24 cellular contexts compared by ENCODE assay signal in the genomic region with DNA sequence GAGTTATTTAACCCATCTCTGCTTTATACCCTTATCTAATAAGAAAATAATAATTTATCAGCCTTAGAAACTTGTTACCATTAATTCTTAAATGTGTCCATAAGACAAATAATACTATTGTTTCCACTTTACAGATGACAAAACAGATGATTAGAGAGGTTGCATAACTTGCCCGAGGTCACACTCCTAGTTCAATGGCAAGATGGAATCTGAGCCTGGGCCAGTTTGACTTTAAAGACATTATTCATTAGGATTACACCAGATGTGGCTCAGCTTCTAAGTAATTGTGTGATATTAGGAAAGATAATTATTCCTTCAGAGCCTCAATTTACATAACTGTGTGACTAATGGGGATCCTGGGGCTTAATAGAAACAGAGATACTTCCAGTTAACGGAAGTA. TPM values are rescaled to one million over a fixed set of nuclear protein-coding genes. Genes with fewer than 3 reads are reported as not detected.
"Had no signal": no experiment of that assay in that cellular context is flagged by ENCODE, and none has a peak within 500 bp of the region (broad histone marks: within the 10 kb centered on the region; RNA-seq: fewer than 3 reads in every experiment).

No MANE protein-coding gene starts in this region.

- H3K27me3 ChIP-seq: hepatocyte, ovary, right atrium auricular region, right lobe of liver, spleen, suprapubic skin, tibial artery, uterus had no signal

- H3K4me1 ChIP-seq: lower lobe of right lung, right atrium auricular region, right lobe of liver, spleen, suprapubic skin, tibial artery, uterus had no signal

- H3K79me2 ChIP-seq: hepatocyte had no signal

- H3K4me3 ChIP-seq: hepatocyte, lower lobe of right lung, mucosa of descending colon, ovary, right atrium auricular region, right lobe of liver, skin epidermis, spleen, suprapubic skin, thoracic aorta, tibial artery, uterus had no signal

- H3K4me2 ChIP-seq: hepatocyte had no signal

- H3K36me3 ChIP-seq: lower lobe of right lung, ovary, right atrium auricular region, right lobe of liver, spleen, suprapubic skin, thoracic aorta, tibial artery, uterus had no signal

- H2AFZ ChIP-seq: hepatocyte had no signal

- H3K27ac ChIP-seq: hepatocyte, lower lobe of right lung, ovary, right atrium auricular region, right lobe of liver, skin epidermis, spleen, suprapubic skin, thoracic aorta, tibial artery, uterus had no signal

- ATAC-seq: left cardiac atrium; left lobe of liver; lower lobe of right lung; mucosa of descending colon; naive thymus-derived CD4-positive, alpha-beta T cell; natural killer cell treated with Interleukin-12 subunit alpha and Interleukin-12 subunit beta and Interleukin-15 and Interleukin-18, amount 100 ng/mL, for 72 hours; right lobe of liver; stimulated activated effector memory CD8-positive, alpha-beta T cell treated with anti-CD3 and anti-CD28 coated beads, Interleukin-12 subunit alpha, Interleukin-12 subunit beta, amount 100 ng/mL, for 72 hours had no signal

- H3K9me3 ChIP-seq: lower lobe of right lung, mucosa of descending colon, ovary, right atrium auricular region, right lobe of liver, suprapubic skin, thoracic aorta, tibial artery, uterus had no signal

- DNase-seq: islet precursor cell; kidney glomerular epithelial cell; left cardiac atrium; lower lobe of right lung; mammary epithelial cell; midbrain; mucosa of descending colon; naive thymus-derived CD4-positive, alpha-beta T cell; ovary; right lobe of liver; spleen; stimulated activated CD4-positive, alpha-beta T cell treated with anti-CD3 and anti-CD28 coated beads, Interleukin-4, amount 100 ng/mL, for 24 hours; stimulated activated naive CD4-positive, alpha-beta T cell; tibial artery; uterus had no signal

RNA-seq across cellular contexts. Expression of a gene that starts 42.3 kb away (rescaled TPM):
- total RNA-seq: lower lobe of right lung; naive thymus-derived CD4-positive, alpha-beta T cell; natural killer cell treated with Interleukin-12 subunit alpha and Interleukin-12 subunit beta and Interleukin-15 and Interleukin-18, amount 100 ng/mL, for 72 hours; pulmonary artery endothelial cell had no signal
- polyA plus RNA-seq: naive thymus-derived CD4-positive, alpha-beta T cell had no signal
